ENCODE assay signal across 8 cellular contexts in the genomic region with DNA sequence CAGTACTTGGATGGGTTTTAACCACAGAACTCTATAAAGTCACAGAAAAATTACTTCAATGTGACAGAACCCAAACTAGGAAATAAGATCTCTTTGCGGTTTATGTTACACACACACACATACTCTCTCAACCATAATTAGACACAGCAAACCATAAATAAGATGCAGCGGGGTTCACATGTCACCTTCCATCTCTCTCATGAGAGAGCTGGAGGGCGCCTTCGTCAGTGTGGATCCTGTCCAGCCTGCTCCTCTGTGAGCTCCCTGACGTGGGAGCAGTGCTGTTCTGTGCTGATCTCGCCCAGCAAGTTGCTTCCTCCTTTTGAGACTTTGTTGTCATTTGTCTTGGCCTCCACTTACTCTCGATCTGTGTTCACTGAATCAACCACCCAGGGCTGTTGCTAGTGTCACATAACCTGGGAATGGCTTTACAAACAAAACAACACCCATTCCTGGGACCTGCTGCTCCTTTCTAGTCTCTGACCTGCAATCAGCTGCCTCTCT.
DNase-seq lines count a peak whose midpoint lies in the region; ATAC-seq, FAIRE-seq and TF ChIP-seq lines count a peak whose summit lies in the region.

No MANE protein-coding gene starts in this region.

- CTCF ChIA-PET in HepG2 (lab: Yijun Ruan, JAX; ENCODE audit: low intra/inter-chr PET ratio, low total read pairs) = no interaction called here

- H3K27me3 ChIP-seq in HepG2 (ENCODE audit: control insufficient read depth in 1 of 2, insufficient read depth in 2 of 2, low read length in 2 of 2) = no peaks in the 10 kb centered on the region
- H3K27me3 ChIP-seq in right lobe of liver = no peaks in the 10 kb centered on the region
- no peaks in the 10 kb centered on the region for H3K27me3 ChIP-seq in osteoblast (ENCODE audit: insufficient read depth, low read length)

- H4K20me1 ChIP-seq in HepG2 (ENCODE audit: insufficient read depth, low read length) = no peaks in the 10 kb centered on the region
- no peaks in the 10 kb centered on the region for H4K20me1 ChIP-seq in osteoblast (ENCODE audit: insufficient read depth, low read length)

- peaks cover 13% of the 10 kb centered on the region for H3K4me1 Mint-ChIP-seq in T-helper 2 cell treated with Interferon-gamma antibody and Interleukin-4, amounts not matched to agents 5 μg/mL and 100 μg/mL, for 36 hours (ENCODE audit: low read depth)

- peak overlapping the region; percentile 66 for H3K4me3 Mint-ChIP-seq in T-helper 2 cell treated with Interferon-gamma antibody and Interleukin-4, amounts not matched to agents 5 μg/mL and 100 μg/mL, for 36 hours

- peaks cover 13% of the 10 kb centered on the region for H3K27me3 Mint-ChIP-seq in T-helper 2 cell treated with Interferon-gamma antibody and Interleukin-4, amounts not matched to agents 5 μg/mL and 100 μg/mL, for 36 hours (ENCODE audit: low read depth)

- no TSS peak for BruUV-seq in HepG2 (replicated peaks; lab: Mats Ljungman, UMichigan)

- H2AFZ ChIP-seq in HepG2 (ENCODE audit: low read length) = no peak overlapping the region
- H2AFZ ChIP-seq in osteoblast (ENCODE audit: low read length) = peak overlapping the region; percentile 80

- H3K4me2 ChIP-seq in HepG2 (ENCODE audit: low read depth, low read length) (no peak overlapping the region), osteoblast (ENCODE audit: insufficient read depth, low read length) (peak overlapping the region; percentile 59)

- intact Hi-C loops in HepG2 (cut with micrococcal nuclease; ENCODE audit: unreplicated experiment) = no loop called here
- intact Hi-C loops in right lobe of liver (cut with DNase I) = no loop called here

- POLR2A ChIA-PET in HepG2 (lab: Yijun Ruan, JAX) = no interaction called here

- H3K9ac ChIP-seq in HepG2 (ENCODE audit: insufficient read depth, low read depth, low read length) = no peak overlapping the region

- TF ChIP-seq POLR2A in HepG2 (IDR thresholded peaks at IDR 0.05; ENCODE audit: insufficient read depth in 1 of 2, low read depth in 2 of 2, low read length in 2 of 2) (no peak), right lobe of liver (IDR thresholded peaks at IDR 0.05) (no peak)

- H3K36me3 ChIP-seq in HepG2 (replicated peaks in 1 of 2; ENCODE audit: control insufficient read depth in 1 of 2, insufficient read depth in 2 of 2, low read length in 2 of 2) (no peaks in the 10 kb centered on the region), right lobe of liver (no peaks in the 10 kb centered on the region), osteoblast (ENCODE audit: insufficient read depth, low read length) (no peaks in the 10 kb centered on the region)

- 36% methylated on average over 7 of the region's 7 CpGs for WGBS in HepG2 (ENCODE audit: low lambda C conversion rate)
- WGBS in right lobe of liver (ENCODE audit: insufficient coverage, low coverage, low lambda C conversion rate, missing lambda C conversion rate) = 20% methylated on average over 4 of the region's 7 CpGs

- H3K9me3 ChIP-seq in HepG2 (ENCODE audit: low read length) = no peaks in the 10 kb centered on the region
- no peaks in the 10 kb centered on the region for H3K9me3 ChIP-seq in right lobe of liver
- H3K9me3 ChIP-seq in osteoblast (ENCODE audit: low read depth, low read length) = no peaks in the 10 kb centered on the region

- peak overlapping the region; percentile 74 for H3K27ac Mint-ChIP-seq in T-helper 2 cell treated with Interferon-gamma antibody and Interleukin-4, amounts not matched to agents 5 μg/mL and 100 μg/mL, for 36 hours

- TF ChIP-seq RAD21 in HepG2 (CRISPR knock-in tag; IDR thresholded peaks at IDR 0.05) = no peak

- ATAC-seq in HepG2 (0 out of 3 replicates have a peak, but pooled peaks have one; percentile 31), right lobe of liver (no peak), HG03025 (IDR thresholded peaks at IDR 0.05; ENCODE audit: low FRiP score, unreplicated experiment) (peak; percentile 59)

- no peak for TF ChIP-seq EP300 in HepG2 (IDR thresholded peaks at IDR 0.05; ENCODE audit: low read depth in 2 of 2, low read length in 2 of 2)
- no peak for TF ChIP-seq EP300 in HepG2 (CRISPR knock-in tag; IDR thresholded peaks at IDR 0.05; ENCODE audit: borderline replicate concordance)

- in situ Hi-C loops in HepG2 (cut with HindIII; ENCODE audit: extremely low pct_ligation_motif_present, low pct_unique_long_range_greater_than_20kb) = no loop called here

- no peak for TF ChIP-seq CTCF in HepG2 (CRISPR knock-in tag; IDR thresholded peaks at IDR 0.05)
- TF ChIP-seq CTCF in right lobe of liver (IDR thresholded peaks at IDR 0.05) = no peak
- no peak for TF ChIP-seq CTCF in osteoblast (IDR thresholded peaks at IDR 0.05; ENCODE audit: extremely low read depth, low read depth, low read length)

- H3K36me3 Mint-ChIP-seq in T-helper 2 cell treated with Interferon-gamma antibody and Interleukin-4, amounts not matched to agents 5 μg/mL and 100 μg/mL, for 36 hours (ENCODE audit: low read depth) = peaks cover 3% of the 10 kb centered on the region

- H3K4me3 ChIP-seq in HepG2 (replicated peaks in 1 of 3; ENCODE audit: insufficient read depth in 1 of 3, low read depth in 2 of 3, low read length in 3 of 3) = no peak overlapping the region
- H3K4me3 ChIP-seq in right lobe of liver = no peak overlapping the region
- peak overlapping the region; percentile 30 for H3K4me3 ChIP-seq in osteoblast (ENCODE audit: insufficient read depth, low read length)

- no peak for FAIRE-seq in HepG2 (lab: Jason Lieb, UNC)

- DNase-seq in HepG2 (ENCODE audit: low spot score) (no peak), right lobe of liver (no peak), osteoblast (ENCODE audit: insufficient read length, low spot score, missing footprints) (no peak), NCI-H446 (lab: John Stamatoyannopoulos, UW) (no peak), 8988T (no peak), foreskin melanocyte (no peak)
- DNase-seq in T-helper 2 cell treated with Interferon-gamma antibody and Interleukin-4, amounts not matched to agents 5 μg/mL and 100 μg/mL, for 36 hours (ENCODE audit: low spot score) = peak; percentile 25

- H3K9me3 Mint-ChIP-seq in T-helper 2 cell treated with Interferon-gamma antibody and Interleukin-4, amounts not matched to agents 5 μg/mL and 100 μg/mL, for 36 hours = peaks cover 12% of the 10 kb centered on the region

- H3K4me1 ChIP-seq in HepG2 (ENCODE audit: insufficient read depth, low read length) (no peaks in the 10 kb centered on the region), right lobe of liver (no peaks in the 10 kb centered on the region), osteoblast (ENCODE audit: insufficient read depth, low read length) (peaks cover 4% of the 10 kb centered on the region)

- H3K27ac ChIP-seq in HepG2 (ENCODE audit: extremely low read length, insufficient read depth, low read length) (no peak overlapping the region), right lobe of liver (no peak overlapping the region), osteoblast (ENCODE audit: low read depth, low read length) (no peak overlapping the region)

- H3K79me2 ChIP-seq in HepG2 (ENCODE audit: insufficient read depth, low read length) (no peaks in the 10 kb centered on the region), osteoblast (ENCODE audit: insufficient read depth, low read length) (no peaks in the 10 kb centered on the region)

TF ChIP-seq in HepG2, 621 proteins besides CTCF, POLR2A, EP300 and RAD21:
- no peak for TF ChIP-seq RCOR2 (CRISPR knock-in tag; IDR thresholded peaks at IDR 0.05)
TF ChIP-seq in HepG2: peak in this region for 0.

Comparison
In these comparisons a context has a peak if more than half of its experiments do, and no peak if none do; other contexts are left out.
1. ATAC-seq: peak in HepG2 (single experiment) and HG03025 (single experiment); none in right lobe of liver (0 of 4).